In the genomic region with DNA sequence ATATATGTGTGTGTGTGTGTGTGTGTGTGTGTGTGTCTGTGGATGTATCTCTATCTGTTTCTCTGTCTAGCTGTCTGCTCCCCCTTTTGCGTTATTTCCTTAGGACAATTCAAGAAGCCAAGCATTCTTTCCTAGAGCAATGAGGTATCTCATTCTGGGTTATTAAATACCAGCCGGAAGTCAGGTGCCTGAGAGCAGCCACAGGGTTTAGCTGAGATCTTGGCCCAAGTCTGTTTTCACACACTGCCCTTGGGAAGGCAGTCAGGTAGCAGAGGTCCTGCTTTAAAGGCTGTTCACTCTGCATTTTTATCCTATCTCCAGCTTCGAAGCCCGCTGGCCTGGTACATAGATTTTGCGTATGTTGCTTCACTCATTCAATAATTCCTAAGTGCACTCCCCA, we compare ENCODE assay signal across 1 cellular context.
TF ChIP-seq lines count a peak whose summit lies in the region.

No MANE protein-coding gene starts in this region.

TF ChIP-seq in WTC11, 78 proteins besides CTCF, POLR2A, EP300 and RAD21 (continued from another document):
- TF ChIP-seq, protein P1, sequence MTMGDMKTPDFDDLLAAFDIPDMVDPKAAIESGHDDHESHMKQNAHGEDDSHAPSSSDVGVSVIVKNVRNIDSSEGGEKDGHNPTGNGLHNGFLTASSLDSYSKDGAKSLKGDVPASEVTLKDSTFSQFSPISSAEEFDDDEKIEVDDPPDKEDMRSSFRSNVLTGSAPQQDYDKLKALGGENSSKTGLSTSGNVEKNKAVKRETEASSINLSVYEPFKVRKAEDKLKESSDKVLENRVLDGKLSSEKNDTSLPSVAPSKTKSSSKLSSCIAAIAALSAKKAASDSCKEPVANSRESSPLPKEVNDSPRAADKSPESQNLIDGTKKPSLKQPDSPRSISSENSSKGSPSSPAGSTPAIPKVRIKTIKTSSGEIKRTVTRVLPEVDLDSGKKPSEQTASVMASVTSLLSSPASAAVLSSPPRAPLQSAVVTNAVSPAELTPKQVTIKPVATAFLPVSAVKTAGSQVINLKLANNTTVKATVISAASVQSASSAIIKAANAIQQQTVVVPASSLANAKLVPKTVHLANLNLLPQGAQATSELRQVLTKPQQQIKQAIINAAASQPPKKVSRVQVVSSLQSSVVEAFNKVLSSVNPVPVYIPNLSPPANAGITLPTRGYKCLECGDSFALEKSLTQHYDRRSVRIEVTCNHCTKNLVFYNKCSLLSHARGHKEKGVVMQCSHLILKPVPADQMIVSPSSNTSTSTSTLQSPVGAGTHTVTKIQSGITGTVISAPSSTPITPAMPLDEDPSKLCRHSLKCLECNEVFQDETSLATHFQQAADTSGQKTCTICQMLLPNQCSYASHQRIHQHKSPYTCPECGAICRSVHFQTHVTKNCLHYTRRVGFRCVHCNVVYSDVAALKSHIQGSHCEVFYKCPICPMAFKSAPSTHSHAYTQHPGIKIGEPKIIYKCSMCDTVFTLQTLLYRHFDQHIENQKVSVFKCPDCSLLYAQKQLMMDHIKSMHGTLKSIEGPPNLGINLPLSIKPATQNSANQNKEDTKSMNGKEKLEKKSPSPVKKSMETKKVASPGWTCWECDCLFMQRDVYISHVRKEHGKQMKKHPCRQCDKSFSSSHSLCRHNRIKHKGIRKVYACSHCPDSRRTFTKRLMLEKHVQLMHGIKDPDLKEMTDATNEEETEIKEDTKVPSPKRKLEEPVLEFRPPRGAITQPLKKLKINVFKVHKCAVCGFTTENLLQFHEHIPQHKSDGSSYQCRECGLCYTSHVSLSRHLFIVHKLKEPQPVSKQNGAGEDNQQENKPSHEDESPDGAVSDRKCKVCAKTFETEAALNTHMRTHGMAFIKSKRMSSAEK (CRISPR knock-in tag; IDR thresholded peaks at IDR 0.05; ENCODE audit: borderline replicate concordance) = no peak
- TF ChIP-seq, protein P2, sequence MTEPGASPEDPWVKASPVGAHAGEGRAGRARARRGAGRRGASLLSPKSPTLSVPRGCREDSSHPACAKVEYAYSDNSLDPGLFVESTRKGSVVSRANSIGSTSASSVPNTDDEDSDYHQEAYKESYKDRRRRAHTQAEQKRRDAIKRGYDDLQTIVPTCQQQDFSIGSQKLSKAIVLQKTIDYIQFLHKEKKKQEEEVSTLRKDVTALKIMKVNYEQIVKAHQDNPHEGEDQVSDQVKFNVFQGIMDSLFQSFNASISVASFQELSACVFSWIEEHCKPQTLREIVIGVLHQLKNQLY (CRISPR knock-in tag; IDR thresholded peaks at IDR 0.05) = no peak
- TF ChIP-seq, protein P3, sequence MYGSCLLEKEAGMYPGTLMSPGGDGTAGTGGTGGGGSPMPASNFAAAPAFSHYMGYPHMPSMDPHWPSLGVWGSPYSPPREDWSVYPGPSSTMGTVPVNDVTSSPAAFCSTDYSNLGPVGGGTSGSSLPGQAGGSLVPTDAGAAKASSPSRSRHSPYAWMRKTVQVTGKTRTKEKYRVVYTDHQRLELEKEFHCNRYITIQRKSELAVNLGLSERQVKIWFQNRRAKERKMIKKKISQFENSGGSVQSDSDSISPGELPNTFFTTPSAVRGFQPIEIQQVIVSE (CRISPR knock-in tag; IDR thresholded peaks at IDR 0.05; ENCODE audit: borderline replicate concordance) = no peak
- TF ChIP-seq ZNF396 (CRISPR knock-in tag; IDR thresholded peaks at IDR 0.05; ENCODE audit: borderline replicate concordance) (no peak), ETV6 (CRISPR knock-in tag; IDR thresholded peaks at IDR 0.05) (no peak), ESRRA (CRISPR knock-in tag; IDR thresholded peaks at IDR 0.05; ENCODE audit: borderline replicate concordance) (no peak), MYBL2 (CRISPR knock-in tag; IDR thresholded peaks at IDR 0.05) (no peak), OVOL2 (CRISPR knock-in tag; IDR thresholded peaks at IDR 0.05; ENCODE audit: borderline replicate concordance) (no peak)
- TF ChIP-seq, protein P4, sequence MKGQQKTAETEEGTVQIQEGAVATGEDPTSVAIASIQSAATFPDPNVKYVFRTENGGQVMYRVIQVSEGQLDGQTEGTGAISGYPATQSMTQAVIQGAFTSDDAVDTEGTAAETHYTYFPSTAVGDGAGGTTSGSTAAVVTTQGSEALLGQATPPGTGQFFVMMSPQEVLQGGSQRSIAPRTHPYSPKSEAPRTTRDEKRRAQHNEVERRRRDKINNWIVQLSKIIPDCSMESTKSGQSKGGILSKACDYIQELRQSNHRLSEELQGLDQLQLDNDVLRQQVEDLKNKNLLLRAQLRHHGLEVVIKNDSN (CRISPR knock-in tag; IDR thresholded peaks at IDR 0.05) = no peak
- TF ChIP-seq, protein P5, sequence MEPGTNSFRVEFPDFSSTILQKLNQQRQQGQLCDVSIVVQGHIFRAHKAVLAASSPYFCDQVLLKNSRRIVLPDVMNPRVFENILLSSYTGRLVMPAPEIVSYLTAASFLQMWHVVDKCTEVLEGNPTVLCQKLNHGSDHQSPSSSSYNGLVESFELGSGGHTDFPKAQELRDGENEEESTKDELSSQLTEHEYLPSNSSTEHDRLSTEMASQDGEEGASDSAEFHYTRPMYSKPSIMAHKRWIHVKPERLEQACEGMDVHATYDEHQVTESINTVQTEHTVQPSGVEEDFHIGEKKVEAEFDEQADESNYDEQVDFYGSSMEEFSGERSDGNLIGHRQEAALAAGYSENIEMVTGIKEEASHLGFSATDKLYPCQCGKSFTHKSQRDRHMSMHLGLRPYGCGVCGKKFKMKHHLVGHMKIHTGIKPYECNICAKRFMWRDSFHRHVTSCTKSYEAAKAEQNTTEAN (CRISPR knock-in tag; IDR thresholded peaks at IDR 0.05) = no peak
- TF ChIP-seq, protein P6, sequence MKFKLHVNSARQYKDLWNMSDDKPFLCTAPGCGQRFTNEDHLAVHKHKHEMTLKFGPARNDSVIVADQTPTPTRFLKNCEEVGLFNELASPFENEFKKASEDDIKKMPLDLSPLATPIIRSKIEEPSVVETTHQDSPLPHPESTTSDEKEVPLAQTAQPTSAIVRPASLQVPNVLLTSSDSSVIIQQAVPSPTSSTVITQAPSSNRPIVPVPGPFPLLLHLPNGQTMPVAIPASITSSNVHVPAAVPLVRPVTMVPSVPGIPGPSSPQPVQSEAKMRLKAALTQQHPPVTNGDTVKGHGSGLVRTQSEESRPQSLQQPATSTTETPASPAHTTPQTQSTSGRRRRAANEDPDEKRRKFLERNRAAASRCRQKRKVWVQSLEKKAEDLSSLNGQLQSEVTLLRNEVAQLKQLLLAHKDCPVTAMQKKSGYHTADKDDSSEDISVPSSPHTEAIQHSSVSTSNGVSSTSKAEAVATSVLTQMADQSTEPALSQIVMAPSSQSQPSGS (CRISPR knock-in tag; IDR thresholded peaks at IDR 0.05; ENCODE audit: borderline replicate concordance, low read depth) = no peak
- TF ChIP-seq, protein P7, sequence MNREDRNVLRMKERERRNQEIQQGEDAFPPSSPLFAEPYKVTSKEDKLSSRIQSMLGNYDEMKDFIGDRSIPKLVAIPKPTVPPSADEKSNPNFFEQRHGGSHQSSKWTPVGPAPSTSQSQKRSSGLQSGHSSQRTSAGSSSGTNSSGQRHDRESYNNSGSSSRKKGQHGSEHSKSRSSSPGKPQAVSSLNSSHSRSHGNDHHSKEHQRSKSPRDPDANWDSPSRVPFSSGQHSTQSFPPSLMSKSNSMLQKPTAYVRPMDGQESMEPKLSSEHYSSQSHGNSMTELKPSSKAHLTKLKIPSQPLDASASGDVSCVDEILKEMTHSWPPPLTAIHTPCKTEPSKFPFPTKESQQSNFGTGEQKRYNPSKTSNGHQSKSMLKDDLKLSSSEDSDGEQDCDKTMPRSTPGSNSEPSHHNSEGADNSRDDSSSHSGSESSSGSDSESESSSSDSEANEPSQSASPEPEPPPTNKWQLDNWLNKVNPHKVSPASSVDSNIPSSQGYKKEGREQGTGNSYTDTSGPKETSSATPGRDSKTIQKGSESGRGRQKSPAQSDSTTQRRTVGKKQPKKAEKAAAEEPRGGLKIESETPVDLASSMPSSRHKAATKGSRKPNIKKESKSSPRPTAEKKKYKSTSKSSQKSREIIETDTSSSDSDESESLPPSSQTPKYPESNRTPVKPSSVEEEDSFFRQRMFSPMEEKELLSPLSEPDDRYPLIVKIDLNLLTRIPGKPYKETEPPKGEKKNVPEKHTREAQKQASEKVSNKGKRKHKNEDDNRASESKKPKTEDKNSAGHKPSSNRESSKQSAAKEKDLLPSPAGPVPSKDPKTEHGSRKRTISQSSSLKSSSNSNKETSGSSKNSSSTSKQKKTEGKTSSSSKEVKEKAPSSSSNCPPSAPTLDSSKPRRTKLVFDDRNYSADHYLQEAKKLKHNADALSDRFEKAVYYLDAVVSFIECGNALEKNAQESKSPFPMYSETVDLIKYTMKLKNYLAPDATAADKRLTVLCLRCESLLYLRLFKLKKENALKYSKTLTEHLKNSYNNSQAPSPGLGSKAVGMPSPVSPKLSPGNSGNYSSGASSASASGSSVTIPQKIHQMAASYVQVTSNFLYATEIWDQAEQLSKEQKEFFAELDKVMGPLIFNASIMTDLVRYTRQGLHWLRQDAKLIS (CRISPR knock-in tag; IDR thresholded peaks at IDR 0.05; ENCODE audit: borderline replicate concordance) = no peak
